In genomic region chr1:41618066-41618825, GRCh38 we compare ENCODE assay signal across 12 cellular contexts.
DNase-seq lines count a peak whose midpoint lies in the region; ATAC-seq, FAIRE-seq and TF ChIP-seq lines count a peak whose summit lies in the region.
"Had no signal": no experiment of that assay in that cellular context is flagged by ENCODE, and none has a peak within 500 bp of the region (broad histone marks: within the 10 kb centered on the region; RNA-seq: fewer than 3 reads in every experiment).

No MANE protein-coding gene starts in this region.

- no peaks in the 10 kb centered on the region for H3K36me3 ChIP-seq in bronchial epithelial cell (ENCODE audit: control insufficient read depth, insufficient read depth, low read length)
- H3K36me3 ChIP-seq in right atrium auricular region = no peaks in the 10 kb centered on the region
- no peaks in the 10 kb centered on the region for H3K36me3 ChIP-seq in Caco-2 (ENCODE audit: control insufficient read depth, insufficient read depth, low read length)

- H3K4me3 Mint-ChIP-seq in Caco-2 (ENCODE audit: unreplicated experiment) = no peak overlapping the region
- H3K4me3 Mint-ChIP-seq: effector memory CD8-positive, alpha-beta T cell; stimulated activated memory B cell treated with anti-CD40 and anti-IgM and Interleukin-4, amounts not matched to agents 10 μg/mL and 1 μg/mL and 100 μg/mL, for 72 hours had no signal

- peak; percentile 23 for DNase-seq in HCEC 1CT
- DNase-seq in bronchial epithelial cell (ENCODE audit: low read depth) = peak; percentile 43
- DNase-seq in right atrium auricular region (ENCODE audit: low spot score) = peak; percentile 86
- peak; percentile 49 for DNase-seq in renal cortical epithelial cell (ENCODE audit: low read depth)
- no peak for DNase-seq in Caco-2
- no peak for DNase-seq in H54 (ENCODE audit: insufficient read length, low spot score)
- DNase-seq: activated CD8-positive, alpha-beta memory T cell treated with anti-CD3 and anti-CD28 coated beads for 24 hours; effector memory CD8-positive, alpha-beta T cell had no signal

- no peaks in the 10 kb centered on the region for H3K36me3 Mint-ChIP-seq in Caco-2 (ENCODE audit: insufficient read depth, unreplicated experiment)

- no peak for TF ChIP-seq POLR2A in H54 (IDR thresholded peaks at IDR 0.05; ENCODE audit: low read depth, low read length)

- no peak for TF ChIP-seq CTCF in bronchial epithelial cell (IDR thresholded peaks at IDR 0.05; ENCODE audit: insufficient read depth, low read length, severe bottlenecking)
- no peak for TF ChIP-seq CTCF in right atrium auricular region (IDR thresholded peaks at IDR 0.05)
- TF ChIP-seq CTCF in Caco-2 (IDR thresholded peaks at IDR 0.05; ENCODE audit: insufficient read depth in 1 of 2, low read depth in 1 of 2, low read length in 1 of 2, severe bottlenecking in 1 of 2, unreplicated experiment in 1 of 2) = no peak

- H3K4me1 ChIP-seq in right atrium auricular region (peaks cover 0 to 20% of the 10 kb centered on the region in 2 donors), Caco-2 (peaks cover 8% of the 10 kb centered on the region)

- H3K4me3 ChIP-seq in bronchial epithelial cell (ENCODE audit: low read depth, low read length) = no peak overlapping the region
- H3K4me3 ChIP-seq in right atrium auricular region = no peak overlapping the region
- H3K4me3 ChIP-seq in Caco-2 (ENCODE audit: low read depth, low read length) = no peak overlapping the region

- intact Hi-C loops in Caco-2 (cut with micrococcal nuclease; ENCODE audit: unreplicated experiment) = no loop called here

- BruUV-seq in Caco-2 (replicated peaks; lab: Mats Ljungman, UMichigan) = no TSS peak

- no peak for ATAC-seq in GM19395 (IDR thresholded peaks at IDR 0.05; ENCODE audit: unreplicated experiment)
- ATAC-seq in HG03442 (IDR thresholded peaks at IDR 0.05; ENCODE audit: unreplicated experiment) = no peak
- ATAC-seq: effector memory CD8-positive, alpha-beta T cell; stimulated activated memory B cell treated with anti-CD40 and anti-IgM and Interleukin-4, amounts not matched to agents 10 μg/mL and 1 μg/mL and 100 μg/mL, for 72 hours had no signal

- POLR2A ChIA-PET in Caco-2 (lab: Charles Lee) = no interaction called here

- no peak overlapping the region for H3K27ac Mint-ChIP-seq in Caco-2 (ENCODE audit: unreplicated experiment)

- no peaks in the 10 kb centered on the region for H3K9me3 Mint-ChIP-seq in Caco-2 (ENCODE audit: unreplicated experiment)
- H3K9me3 Mint-ChIP-seq: effector memory CD8-positive, alpha-beta T cell; stimulated activated memory B cell treated with anti-CD40 and anti-IgM and Interleukin-4, amounts not matched to agents 10 μg/mL and 1 μg/mL and 100 μg/mL, for 72 hours had no signal

- H3K27me3 ChIP-seq in bronchial epithelial cell (ENCODE audit: control insufficient read depth, insufficient read depth, low read length) (no peaks in the 10 kb centered on the region), right atrium auricular region (no peaks in the 10 kb centered on the region), Caco-2 (replicated peaks; ENCODE audit: control insufficient read depth, insufficient read depth, low read length) (no peaks in the 10 kb centered on the region)

- no peaks in the 10 kb centered on the region for H3K27me3 Mint-ChIP-seq in Caco-2 (ENCODE audit: insufficient read depth, unreplicated experiment)
- H3K27me3 Mint-ChIP-seq: effector memory CD8-positive, alpha-beta T cell; stimulated activated memory B cell treated with anti-CD40 and anti-IgM and Interleukin-4, amounts not matched to agents 10 μg/mL and 1 μg/mL and 100 μg/mL, for 72 hours had no signal

- H3K9me3 ChIP-seq in right atrium auricular region (no peaks in the 10 kb centered on the region), Caco-2 (no peaks in the 10 kb centered on the region)

- FAIRE-seq in bronchial epithelial cell (lab: Jason Lieb, UNC) (peak; percentile 64), H54 (lab: Jason Lieb, UNC) (no peak)

- H3K4me1 Mint-ChIP-seq in Caco-2 (ENCODE audit: low read depth, unreplicated experiment) = peaks cover 8% of the 10 kb centered on the region

- CTCF ChIA-PET in Caco-2 (lab: Charles Lee) = no interaction called here

- H3K27ac ChIP-seq in right atrium auricular region = peak overlapping the region; percentile 46 to 56
- H3K27ac ChIP-seq: parathyroid adenoma had no signal

Comparison
In these comparisons a context has a peak if more than half of its experiments do, and no peak if none do; other contexts are left out.
1. DNase-seq: peak in HCEC 1CT (single experiment), bronchial epithelial cell (single experiment), right atrium auricular region (single experiment) and renal cortical epithelial cell (single experiment); none in Caco-2 (0 of 2) and H54 (single experiment).